ENCODE assay signal across 8 cellular contexts in the genomic region with DNA sequence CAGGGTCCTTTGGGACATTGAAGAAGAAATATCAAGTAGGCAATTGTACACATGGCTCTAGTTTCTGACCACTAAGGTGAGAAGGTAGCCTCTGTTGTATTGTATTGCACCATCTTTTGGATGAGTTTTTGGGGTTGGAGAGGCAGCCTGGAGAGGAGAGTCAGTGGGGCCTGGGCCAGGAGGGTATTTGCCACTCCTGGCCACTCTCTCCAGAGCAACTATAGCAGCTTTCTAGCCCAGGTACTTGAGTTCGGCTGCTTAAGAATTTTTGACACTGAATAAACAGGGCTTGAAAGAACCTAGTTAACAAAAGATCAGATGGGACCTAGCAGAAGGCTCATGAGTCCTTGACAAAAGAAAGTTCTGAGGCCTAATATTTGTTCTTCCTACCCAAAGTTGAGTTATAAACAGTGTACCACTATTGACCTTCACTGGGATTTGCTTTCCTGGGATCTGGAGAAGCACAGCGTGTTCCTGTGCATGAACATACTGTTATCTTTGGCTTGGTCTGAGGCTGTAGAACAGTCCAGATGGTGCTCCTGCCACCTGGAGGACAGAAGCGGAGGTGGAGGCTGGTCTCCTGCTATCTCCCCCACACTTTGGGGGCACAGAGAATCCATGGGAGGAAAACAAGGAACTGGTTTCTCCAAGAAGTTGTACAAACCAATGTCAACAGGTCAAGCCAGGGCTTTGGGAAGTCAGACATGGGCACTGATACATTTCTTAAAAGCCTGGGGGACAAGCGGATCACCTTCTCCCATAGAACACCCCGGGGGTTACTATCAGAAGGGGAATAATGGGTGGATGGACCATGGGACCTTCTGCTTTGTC.
DNase-seq lines count a peak whose midpoint lies in the region; ATAC-seq and TF ChIP-seq lines count a peak whose summit lies in the region.

No MANE protein-coding gene starts in this region.

- H3K4me2 ChIP-seq in OCI-LY7 (ENCODE audit: low read length) = no peak overlapping the region

- H3K27ac ChIP-seq in OCI-LY7 (ENCODE audit: low read depth, low read length, poor library complexity, severe bottlenecking) = no peak overlapping the region

- CTCF ChIA-PET in OCI-LY7 (lab: Charles Lee; ENCODE audit: unreplicated experiment) = no interaction called here

- H3K36me3 ChIP-seq in OCI-LY7 (ENCODE audit: insufficient read depth, low read length) = no peaks in the 10 kb centered on the region

- intact Hi-C loops in OCI-LY7 (cut with micrococcal nuclease; ENCODE audit: unreplicated experiment) = loop anchor here (1.0 kb wide), 1 partner anchor 226 kb away; no protein-coding TSS in a partner anchor

- H3K4me3 ChIP-seq in OCI-LY7 (ENCODE audit: low read depth, low read length, poor library complexity, severe bottlenecking) (no peak overlapping the region), fibroblast of mammary gland (ENCODE audit: control insufficient read depth, low read depth, low read length) (no peak overlapping the region)

- no peak overlapping the region for H2AFZ ChIP-seq in OCI-LY7 (ENCODE audit: low read length)

- in situ Hi-C loops in GM13976 (cut with MboI; ENCODE audit: low sequenced_read_pairs, unreplicated experiment) = loop anchor here (25.0 kb wide), 1 partner anchor 230 kb away; no protein-coding TSS in a partner anchor

- no peaks in the 10 kb centered on the region for H3K9me3 ChIP-seq in OCI-LY7 (ENCODE audit: low read length)

- no peaks in the 10 kb centered on the region for H4K20me1 ChIP-seq in OCI-LY7 (ENCODE audit: insufficient read depth, low read length)

- POLR2A ChIA-PET in OCI-LY7 (lab: Charles Lee) = interaction anchor here (1.0 kb wide), 2 partner anchors 10 to 18 kb away, joined by 3 read pairs; no protein-coding TSS in a partner anchor

- no peak for DNase-seq in GM13976 (ENCODE audit: low spot score)
- peak; percentile 5 for DNase-seq in OCI-LY7 (ENCODE audit: low spot score)
- peak; percentile 74 for DNase-seq in fibroblast of mammary gland (ENCODE audit: low read depth)
- DNase-seq in retina = peak; percentile 14
- no peak for DNase-seq in NCI-H128 (lab: John Stamatoyannopoulos, UW; ENCODE audit: unreplicated experiment)
- no peak for DNase-seq in pons (ENCODE audit: low spot score)

- no peaks in the 10 kb centered on the region for H3K79me2 ChIP-seq in OCI-LY7 (ENCODE audit: insufficient read depth, low read depth, low read length)

- TF ChIP-seq CTCF in GM13976 (IDR thresholded peaks at IDR 0.05; ENCODE audit: borderline replicate concordance, control extremely low read depth, extremely low read depth, insufficient read depth, missing control alignments) = peak; percentile 13
- peak; percentile 68 for TF ChIP-seq CTCF in OCI-LY7 (conservative IDR thresholded peaks at IDR 0.05; ENCODE audit: low read length)
- peak; percentile 82 for TF ChIP-seq CTCF in fibroblast of mammary gland (conservative IDR thresholded peaks at IDR 0.05; ENCODE audit: control insufficient read depth, insufficient read depth, low read depth, low read length)

- H3K9me2 ChIP-seq in OCI-LY7 (ENCODE audit: insufficient read depth, low read length) = no peaks in the 10 kb centered on the region

- BruUV-seq in OCI-LY7 (replicated peaks; lab: Mats Ljungman, UMichigan) = no TSS peak

- ATAC-seq in HG03439 (IDR thresholded peaks at IDR 0.05; ENCODE audit: unreplicated experiment) (no peak), HG03108 (IDR thresholded peaks at IDR 0.05; ENCODE audit: unreplicated experiment) (no peak)

- no peaks in the 10 kb centered on the region for H3K4me1 ChIP-seq in OCI-LY7 (ENCODE audit: insufficient read depth, low read length, poor library complexity, severe bottlenecking)

Comparison
In these comparisons a context has a peak if more than half of its experiments do, and no peak if none do; other contexts are left out.
1. DNase-seq: peak in OCI-LY7 (single experiment), fibroblast of mammary gland (single experiment) and retina (single experiment); none in GM13976 (single experiment), NCI-H128 (single experiment) and pons (single experiment).
2. CTCF ChIP-seq: peak in every context shown above with its lines; median percentile 82 in fibroblast of mammary gland; 68 in OCI-LY7; 13 in GM13976.